In genomic region chr6:138215071-138215470, GRCh38 we compare ENCODE assay signal across 34 cellular contexts. TPM values are rescaled to one million over a fixed set of nuclear protein-coding genes. Genes with fewer than 3 reads are reported as not detected.
"Had no signal": no experiment of that assay in that cellular context is flagged by ENCODE, and none has a peak within 500 bp of the region (broad histone marks: within the 10 kb centered on the region; RNA-seq: fewer than 3 reads in every experiment).

No MANE protein-coding gene starts in this region.

- DNase-seq: activated CD4-positive, alpha-beta T cell treated with anti-CD3 and anti-CD28 coated beads for 36 hours; activated CD4-positive, alpha-beta T cell treated with anti-CD3 and anti-CD28 coated beads, Interleukin-2, amount 10 ng/mL, durations not matched to agents 7 days and 5 days; activated CD4-positive, alpha-beta T cell treated with anti-CD3 and anti-CD28 coated beads, Interleukin-2, amount 50 U/mL, for 48 hours; activated CD8-positive, alpha-beta T cell treated with anti-CD3 and anti-CD28 coated beads, Interleukin-2, amount 10 ng/mL, durations not matched to agents 7 days and 5 days; activated gamma-delta T cell; activated naive CD4-positive, alpha-beta T cell treated with Interleukin-2 at 50 U/mL for 16 hours; activated naive CD8-positive, alpha-beta T cell treated with anti-CD3 and anti-CD28 coated beads, Interleukin-2, amount 10 ng/mL, durations not matched to agents 7 days and 5 days; activated T-cell treated with anti-CD3 and anti-CD28 coated beads, Interleukin-2, amount 50 U/mL, for 24 hours; amygdala; MM.1S; MV-4-11; NCI-H1092; NCI-H1436 treated with DMSO at 0.1 percent for 48 hours; NCI-H1694 treated with DMSO at 0.1 percent for 48 hours; NCI-H2029; NCI-H345; NCI-H524 treated with DMSO at 0.1 percent for 48 hours; NK-92 treated with Interleukin-12 subunit alpha and Interleukin-12 subunit beta, amount 100 ng/mL, for 24 hours; SHP77; SJCRH30; T1000 had no signal

- H3K27ac ChIP-seq: ascending aorta, KMS-11, SJCRH30, SK-N-MC had no signal

- ATAC-seq: activated CD4-positive, alpha-beta T cell treated with anti-CD3 and anti-CD28 coated beads for 36 hours; activated CD4-positive, CD25-positive, alpha-beta regulatory T cell treated with anti-CD3 and anti-CD28 coated beads, Interleukin-2, amount 50 U/mL, for 24 hours; activated CD8-positive, alpha-beta T cell treated with anti-CD3 and anti-CD28 coated beads, Interleukin-2, amount 10 ng/mL, durations not matched to agents 7 days and 5 days; Panc1; WTC11 had no signal

- H3K36me3 ChIP-seq: ascending aorta, SJCRH30 had no signal

- H3K4me1 ChIP-seq: ascending aorta had no signal

- H3K9me3 ChIP-seq: ascending aorta, SJCRH30 had no signal

- H3K4me3 ChIP-seq: ascending aorta, SJCRH30, SK-N-MC had no signal

- H3K27me3 ChIP-seq: ascending aorta, SJCRH30 had no signal

RNA-seq across cellular contexts. Expression of gene PBOV1, which starts 3.2 kb away (rescaled TPM):
- total RNA-seq: activated CD4-positive, alpha-beta T cell treated with anti-CD3 and anti-CD28 coated beads for 36 hours; activated CD4-positive, alpha-beta T cell treated with anti-CD3 and anti-CD28 coated beads, Interleukin-2, amount 10 ng/mL, durations not matched to agents 7 days and 5 days; activated CD8-positive, alpha-beta T cell treated with anti-CD3 and anti-CD28 coated beads, Interleukin-2, amount 10 ng/mL, durations not matched to agents 7 days and 5 days; activated naive CD8-positive, alpha-beta T cell treated with anti-CD3 and anti-CD28 coated beads, Interleukin-2, amount 10 ng/mL, durations not matched to agents 7 days and 5 days; activated T-helper 2 cell treated with anti-CD3 and anti-CD28 coated beads, Interferon-gamma antibody, Interleukin-2, Interleukin-4, amounts not matched to agents 10 μg/mL and 5 μg/mL and 100 μg/mL, durations not matched to agents 14 hours and 24 hours and 36 hours; ascending aorta; LHCN-M2; NCI-H460; RPMI7951; SJCRH30; T-helper 1 cell treated with Interleukin-12 subunit alpha and Interleukin-12 subunit beta and Interleukin-4 antibody, amounts not matched to agents 30 ng/mL and 1 ng/mL, for 36 hours; T-helper 2 cell treated with Interferon-gamma antibody and Interleukin-4, amounts not matched to agents 100 ng/mL and 5 ng/mL, for 36 hours; WTC11 had no signal
- polyA plus RNA-seq: adipose tissue had no signal
